1 cellular context compared by ENCODE assay signal in the genomic region with DNA sequence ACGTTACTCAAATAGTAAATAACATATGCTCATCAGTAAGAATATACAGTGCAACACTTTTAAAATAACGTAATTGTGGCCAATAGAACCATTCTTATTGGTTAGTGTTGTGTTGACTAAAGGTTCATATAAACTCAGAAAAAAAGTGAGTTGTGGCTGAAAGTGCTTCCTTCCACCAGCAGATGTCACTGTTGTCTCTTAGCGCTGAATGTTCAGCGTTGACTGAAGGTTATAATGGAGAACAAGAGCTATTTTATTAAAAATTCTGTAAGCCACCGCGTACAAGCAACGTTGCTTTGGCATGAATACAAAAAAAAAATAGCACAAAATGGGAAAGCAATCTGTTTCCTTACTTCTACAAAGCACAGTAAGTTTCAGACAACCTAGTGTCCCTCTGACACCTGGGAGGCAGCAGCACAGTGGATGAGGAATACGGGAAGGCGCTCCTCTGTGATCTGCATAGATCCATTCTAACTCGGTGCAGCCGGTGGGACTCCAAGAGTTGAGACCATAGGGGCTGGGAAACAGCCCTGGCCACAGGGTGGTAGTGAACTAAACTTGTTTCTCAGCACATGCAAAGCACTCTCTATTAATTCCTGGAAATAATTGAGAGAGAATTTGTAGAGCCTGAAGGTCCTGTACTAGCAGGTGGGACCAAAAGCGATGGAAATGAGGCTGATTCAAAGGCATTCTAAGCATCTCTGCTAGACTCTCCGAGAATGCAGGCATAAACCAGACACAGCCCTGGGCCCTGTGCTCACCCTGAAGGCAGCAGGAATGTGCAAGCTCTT.
TF ChIP-seq lines count a peak whose summit lies in the region.

No MANE protein-coding gene starts in this region.

TF ChIP-seq in Ishikawa, 13 proteins besides CTCF, POLR2A, EP300 and RAD21 (continued from another document):
- TF ChIP-seq, protein P1, sequence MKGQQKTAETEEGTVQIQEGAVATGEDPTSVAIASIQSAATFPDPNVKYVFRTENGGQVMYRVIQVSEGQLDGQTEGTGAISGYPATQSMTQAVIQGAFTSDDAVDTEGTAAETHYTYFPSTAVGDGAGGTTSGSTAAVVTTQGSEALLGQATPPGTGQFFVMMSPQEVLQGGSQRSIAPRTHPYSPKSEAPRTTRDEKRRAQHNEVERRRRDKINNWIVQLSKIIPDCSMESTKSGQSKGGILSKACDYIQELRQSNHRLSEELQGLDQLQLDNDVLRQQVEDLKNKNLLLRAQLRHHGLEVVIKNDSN (IDR thresholded peaks at IDR 0.05): no peak
- no peak for TF ChIP-seq FOXM1 (IDR thresholded peaks at IDR 0.05; ENCODE audit: borderline replicate concordance, low read depth)
